Comparison of ENCODE assay signal across 3 cellular contexts in the genomic region with DNA sequence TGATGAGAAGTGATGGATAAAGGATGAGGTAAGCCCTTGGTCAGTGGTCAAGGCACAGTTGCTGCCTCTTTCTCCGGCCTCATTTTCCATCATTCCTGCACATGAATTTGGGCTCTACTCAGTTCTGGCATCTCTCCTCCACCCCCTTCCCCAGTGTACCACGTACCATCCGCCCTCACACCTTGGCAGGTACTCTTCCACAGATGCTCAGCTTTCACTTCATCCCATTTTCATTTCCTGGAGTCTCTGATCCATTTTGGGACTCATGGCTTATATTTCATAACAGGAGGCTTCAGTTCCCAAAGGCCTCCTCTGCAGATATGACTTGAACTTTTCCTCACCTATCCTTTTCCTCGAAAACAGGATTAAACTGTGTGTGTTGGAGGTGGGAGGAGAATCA.
"Had no signal": no experiment of that assay in that cellular context is flagged by ENCODE, and none has a peak within 500 bp of the region (broad histone marks: within the 10 kb centered on the region; RNA-seq: fewer than 3 reads in every experiment).

No MANE protein-coding gene starts in this region.

- DNase-seq: GDM1, GF-D8 had no signal

- H3K4me3 ChIP-seq: GM12878 had no signal
